Comparison of ENCODE assay signal across 24 cellular contexts in the genomic region with DNA sequence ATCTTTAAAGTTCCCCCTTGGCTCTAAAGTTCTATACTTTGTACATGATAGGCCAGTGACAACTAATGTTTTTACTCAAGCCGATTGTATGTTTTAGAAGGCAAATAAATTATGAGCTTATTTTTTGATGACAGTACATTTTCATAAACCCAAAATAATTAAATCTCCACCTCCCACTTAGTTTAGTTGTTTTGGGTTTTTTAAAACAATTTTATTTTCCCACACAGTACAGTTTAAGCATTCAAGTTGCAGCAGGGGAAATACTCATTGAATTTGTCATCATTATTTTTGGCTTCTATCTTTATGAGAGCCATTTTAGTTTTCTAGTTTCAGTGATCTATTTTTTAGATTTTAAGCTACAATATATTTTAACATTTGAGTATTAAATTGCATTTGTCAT.
DNase-seq lines count a peak whose midpoint lies in the region; ATAC-seq, FAIRE-seq and TF ChIP-seq lines count a peak whose summit lies in the region.
"Had no signal": no experiment of that assay in that cellular context is flagged by ENCODE, and none has a peak within 500 bp of the region (broad histone marks: within the 10 kb centered on the region; RNA-seq: fewer than 3 reads in every experiment).

No MANE protein-coding gene starts in this region.

- no peak for FAIRE-seq in A549 (lab: Jason Lieb, UNC)

- no peak for DNase-seq in A549 (ENCODE audit: low read depth in 1 of 2, low spot score in 1 of 2)
- peak; percentile 64 for DNase-seq in LHCN-M2 (ENCODE audit: low read depth)
- DNase-seq in coronary artery (ENCODE audit: low spot score) = no peak
- no peak for DNase-seq in mesenchymal stem cell
- DNase-seq in HuH-7.5 (ENCODE audit: low spot score) = no peak
- DNase-seq in DMS153 treated with DMSO at 0.1 percent for 48 hours (lab: John Stamatoyannopoulos, UW; ENCODE audit: unreplicated experiment) = no peak
- DNase-seq in gastrocnemius medialis = no peak
- DNase-seq: activated CD4-positive, alpha-beta memory T cell treated with anti-CD3 and anti-CD28 coated beads, Interleukin-2, amount 10 ng/mL, durations not matched to agents 7 days and 5 days; activated T-cell treated with anti-CD3 and anti-CD28 coated beads, Interleukin-2, amount 50 U/mL, for 24 hours; DMS153; lower lobe of right lung; MV-4-11; naive B cell; NCI-H1694 treated with DMSO at 0.1 percent for 48 hours; NCI-H2227 treated with DMSO at 0.1 percent for 48 hours; NCI-H774; stimulated activated CD4-positive, alpha-beta T cell treated with anti-CD3 and anti-CD28 coated beads, Interleukin-2, amount 100 ng/mL, for 24 hours; T-helper 2 cell; upper lobe of left lung had no signal

- H4K8ac ChIP-seq in mesenchymal stem cell (ENCODE audit: low read length) = no peak overlapping the region

- H4K91ac ChIP-seq in mesenchymal stem cell (ENCODE audit: low read length) = no peak overlapping the region

- no peaks in the 10 kb centered on the region for H3K79me1 ChIP-seq in mesenchymal stem cell (replicated peaks; ENCODE audit: low read length, poor library complexity, severe bottlenecking)

- H2AFZ ChIP-seq in mesenchymal stem cell (ENCODE audit: low read depth, low read length) = no peak overlapping the region
- H2AFZ ChIP-seq: parathyroid adenoma had no signal

- ATAC-seq in A549 (no peak), HG03432 (IDR thresholded peaks at IDR 0.05; ENCODE audit: unreplicated experiment) (no peak), gastrocnemius medialis (no peak)
- ATAC-seq: lower lobe of right lung had no signal

- H3K4me2 ChIP-seq in A549 = no peak overlapping the region
- no peak overlapping the region for H3K4me2 ChIP-seq in mesenchymal stem cell (ENCODE audit: low read length, poor library complexity, severe bottlenecking)

- no peak overlapping the region for H2AK5ac ChIP-seq in mesenchymal stem cell (ENCODE audit: low read length, severe bottlenecking)

- H3K36me3 ChIP-seq in mesenchymal stem cell (ENCODE audit: control insufficient read depth in 1 of 2, insufficient read depth in 2 of 2, low read depth in 1 of 2, low read length in 2 of 2) (no peaks in the 10 kb centered on the region), gastrocnemius medialis (no peaks in the 10 kb centered on the region)
- H3K36me3 ChIP-seq: breast epithelium, esophagus muscularis mucosa, lower lobe of right lung had no signal

- no peak for TF ChIP-seq EP300 in A549 (IDR thresholded peaks at IDR 0.05)

- no peak overlapping the region for H3K23ac ChIP-seq in mesenchymal stem cell (ENCODE audit: low read length in 2 of 2)

- H3K9me3 ChIP-seq in A549 (no peaks in the 10 kb centered on the region), mesenchymal stem cell (ENCODE audit: control insufficient read depth, low read length) (no peaks in the 10 kb centered on the region), gastrocnemius medialis (no peaks in the 10 kb centered on the region)
- H3K9me3 ChIP-seq: breast epithelium, esophagus muscularis mucosa, lower lobe of right lung, upper lobe of left lung had no signal

- H2BK120ac ChIP-seq in mesenchymal stem cell (ENCODE audit: low read depth, low read length) = no peak overlapping the region

- 65% methylated on average over 1 of the region's 1 CpG for WGBS in A549 (ENCODE audit: missing lambda C conversion rate)
- WGBS in mesenchymal stem cell = no CpG with 5 or more reads among the region's 1 CpG

- no peak for TF ChIP-seq RAD21 in A549 (conservative IDR thresholded peaks at IDR 0.05 in 1 of 2, IDR thresholded peaks at IDR 0.05 in 1 of 2)

- H3K18ac ChIP-seq in mesenchymal stem cell (ENCODE audit: low read depth in 1 of 2, low read length in 2 of 2) = no peak overlapping the region

- H2BK15ac ChIP-seq in mesenchymal stem cell (ENCODE audit: low read depth, poor library complexity, severe bottlenecking) = no peak overlapping the region

- TF ChIP-seq CTCF in A549 (IDR thresholded peaks at IDR 0.05) = no peak
- no peak for TF ChIP-seq CTCF in coronary artery (IDR thresholded peaks at IDR 0.05)
- TF ChIP-seq CTCF in gastrocnemius medialis (IDR thresholded peaks at IDR 0.05 in 4 of 5, conservative IDR thresholded peaks at IDR 0.05 in 1 of 5) = no peak

- no peak overlapping the region for H3K27ac ChIP-seq in A549
- peak overlapping the region; percentile 58 to 73 for H3K27ac ChIP-seq in coronary artery
- no peak overlapping the region for H3K27ac ChIP-seq in mesenchymal stem cell (ENCODE audit: low read length, poor library complexity, severe bottlenecking)
- no peak overlapping the region for H3K27ac ChIP-seq in gastrocnemius medialis
- H3K27ac ChIP-seq: breast epithelium, esophagus muscularis mucosa, HL-60, lower lobe of right lung, parathyroid adenoma, upper lobe of left lung had no signal

- no peak overlapping the region for H2BK5ac ChIP-seq in mesenchymal stem cell (ENCODE audit: low read depth, low read length, poor library complexity, severe bottlenecking)

- in situ Hi-C loops in gastrocnemius medialis (cut with MboI; ENCODE audit: low sequenced_read_pairs in 4 of 4) = no loop called here

- H3K4me3 ChIP-seq in A549 = no peak overlapping the region
- no peak overlapping the region for H3K4me3 ChIP-seq in coronary artery
- no peak overlapping the region for H3K4me3 ChIP-seq in mesenchymal stem cell (ENCODE audit: insufficient read depth in 1 of 2, low read depth in 1 of 2, low read length in 2 of 2)
- H3K4me3 ChIP-seq in gastrocnemius medialis = no peak overlapping the region
- H3K4me3 ChIP-seq: breast epithelium, esophagus muscularis mucosa, lower lobe of right lung, upper lobe of left lung had no signal

- TF ChIP-seq POLR2A in A549 (IDR thresholded peaks at IDR 0.05; ENCODE audit: low read length) (no peak), gastrocnemius medialis (IDR thresholded peaks at IDR 0.05) (no peak)

- H3K27me3 ChIP-seq in mesenchymal stem cell (ENCODE audit: control insufficient read depth in 1 of 2, insufficient read depth in 1 of 2, low read length in 2 of 2) (no peaks in the 10 kb centered on the region), gastrocnemius medialis (no peaks in the 10 kb centered on the region)
- H3K27me3 ChIP-seq: breast epithelium, esophagus muscularis mucosa, upper lobe of left lung had no signal

- CTCF ChIA-PET in A549 (lab: Yijun Ruan, JAX) = interaction anchor here (1.5 kb wide), 1 partner anchor 10 kb away, joined by 4 read pairs; no protein-coding TSS in a partner anchor

- POLR2A ChIA-PET in A549 (lab: Yijun Ruan, JAX) = no interaction called here

- no peak overlapping the region for H3K14ac ChIP-seq in mesenchymal stem cell (ENCODE audit: low read length in 2 of 2)

- H3K4ac ChIP-seq in mesenchymal stem cell (ENCODE audit: low read depth in 1 of 2, low read length in 2 of 2) = no peak overlapping the region

- peak overlapping the region; percentile 36 for H3K9ac ChIP-seq in mesenchymal stem cell (ENCODE audit: low read length)
- H3K9ac ChIP-seq: parathyroid adenoma had no signal

- intact Hi-C loops in gastrocnemius medialis (cut with DNase I; ENCODE audit: low total_unique reads) = no loop called here

- H2BK12ac ChIP-seq in mesenchymal stem cell (ENCODE audit: low read length in 2 of 2) = no peak overlapping the region

- H3K4me1 ChIP-seq in A549 = no peaks in the 10 kb centered on the region
- H3K4me1 ChIP-seq in mesenchymal stem cell (ENCODE audit: control insufficient read depth, insufficient read depth, low read depth, low read length) = no peaks in the 10 kb centered on the region
- peaks cover 0 to 11% of the 10 kb centered on the region in 2 donors for H3K4me1 ChIP-seq in gastrocnemius medialis
- H3K4me1 ChIP-seq: breast epithelium, parathyroid adenoma had no signal

TF ChIP-seq in A549, 52 proteins besides CTCF, POLR2A, EP300 and RAD21:
- TF ChIP-seq HDAC2 (IDR thresholded peaks at IDR 0.05) = no peak
- no peak for TF ChIP-seq HOXB5 (CRISPR knock-in tag; IDR thresholded peaks at IDR 0.05)
- no peak for TF ChIP-seq USF2 (IDR thresholded peaks at IDR 0.05)
- no peak for TF ChIP-seq FOSB (CRISPR knock-in tag; IDR thresholded peaks at IDR 0.05)
- TF ChIP-seq KDM1A (IDR thresholded peaks at IDR 0.05; ENCODE audit: low read depth) = no peak
- no peak for TF ChIP-seq FOXS1 (CRISPR knock-in tag; IDR thresholded peaks at IDR 0.05)
- no peak for TF ChIP-seq RNF2 (IDR thresholded peaks at IDR 0.05; ENCODE audit: borderline replicate concordance, low read depth)
- TF ChIP-seq MAFK (IDR thresholded peaks at IDR 0.05; ENCODE audit: partially characterized antibody) = peak; percentile 60

Comparison
In these comparisons a context has a peak if more than half of its experiments do, and no peak if none do; other contexts are left out.
1. H3K27ac ChIP-seq: peak in coronary artery (2 of 2); none in A549 (0 of 2), mesenchymal stem cell (single experiment) and gastrocnemius medialis (0 of 4).